Comparison of ENCODE assay signal across 1 cellular context in genomic region chr4:48341776-48342558, GRCh38.
TF ChIP-seq lines count a peak whose summit lies in the region.

No MANE protein-coding gene starts in this region.

TF ChIP-seq in HepG2, 621 proteins besides CTCF, POLR2A, EP300 and RAD21 (continued from another document and continues in another):
- TF ChIP-seq, protein P1, sequence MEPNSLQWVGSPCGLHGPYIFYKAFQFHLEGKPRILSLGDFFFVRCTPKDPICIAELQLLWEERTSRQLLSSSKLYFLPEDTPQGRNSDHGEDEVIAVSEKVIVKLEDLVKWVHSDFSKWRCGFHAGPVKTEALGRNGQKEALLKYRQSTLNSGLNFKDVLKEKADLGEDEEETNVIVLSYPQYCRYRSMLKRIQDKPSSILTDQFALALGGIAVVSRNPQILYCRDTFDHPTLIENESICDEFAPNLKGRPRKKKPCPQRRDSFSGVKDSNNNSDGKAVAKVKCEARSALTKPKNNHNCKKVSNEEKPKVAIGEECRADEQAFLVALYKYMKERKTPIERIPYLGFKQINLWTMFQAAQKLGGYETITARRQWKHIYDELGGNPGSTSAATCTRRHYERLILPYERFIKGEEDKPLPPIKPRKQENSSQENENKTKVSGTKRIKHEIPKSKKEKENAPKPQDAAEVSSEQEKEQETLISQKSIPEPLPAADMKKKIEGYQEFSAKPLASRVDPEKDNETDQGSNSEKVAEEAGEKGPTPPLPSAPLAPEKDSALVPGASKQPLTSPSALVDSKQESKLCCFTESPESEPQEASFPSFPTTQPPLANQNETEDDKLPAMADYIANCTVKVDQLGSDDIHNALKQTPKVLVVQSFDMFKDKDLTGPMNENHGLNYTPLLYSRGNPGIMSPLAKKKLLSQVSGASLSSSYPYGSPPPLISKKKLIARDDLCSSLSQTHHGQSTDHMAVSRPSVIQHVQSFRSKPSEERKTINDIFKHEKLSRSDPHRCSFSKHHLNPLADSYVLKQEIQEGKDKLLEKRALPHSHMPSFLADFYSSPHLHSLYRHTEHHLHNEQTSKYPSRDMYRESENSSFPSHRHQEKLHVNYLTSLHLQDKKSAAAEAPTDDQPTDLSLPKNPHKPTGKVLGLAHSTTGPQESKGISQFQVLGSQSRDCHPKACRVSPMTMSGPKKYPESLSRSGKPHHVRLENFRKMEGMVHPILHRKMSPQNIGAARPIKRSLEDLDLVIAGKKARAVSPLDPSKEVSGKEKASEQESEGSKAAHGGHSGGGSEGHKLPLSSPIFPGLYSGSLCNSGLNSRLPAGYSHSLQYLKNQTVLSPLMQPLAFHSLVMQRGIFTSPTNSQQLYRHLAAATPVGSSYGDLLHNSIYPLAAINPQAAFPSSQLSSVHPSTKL (CRISPR knock-in tag; IDR thresholded peaks at IDR 0.05), result peak; percentile 16; the same call in 1 of the 2 replicates
- TF ChIP-seq CREB1 (IDR thresholded peaks at IDR 0.05) (no peak), CREB1 (CRISPR knock-in tag; IDR thresholded peaks at IDR 0.05) (no peak), YEATS2 (CRISPR knock-in tag; IDR thresholded peaks at IDR 0.05; ENCODE audit: borderline replicate concordance) (0 out of 2 replicates have a peak, but pooled peaks have one; percentile 37), KLF12 (CRISPR knock-in tag; IDR thresholded peaks at IDR 0.05; ENCODE audit: borderline replicate concordance) (no peak), HNRNPLL (IDR thresholded peaks at IDR 0.05; ENCODE audit: low read depth, low read length, poor library complexity, severe bottlenecking) (no peak), THAP9 (CRISPR knock-in tag; IDR thresholded peaks at IDR 0.05; ENCODE audit: borderline replicate concordance) (no peak), TMF1 (CRISPR knock-in tag; IDR thresholded peaks at IDR 0.05; ENCODE audit: low read depth) (no peak), ZSCAN31 (CRISPR knock-in tag; IDR thresholded peaks at IDR 0.05; ENCODE audit: low read depth) (no peak), ZNF724P (CRISPR knock-in tag; IDR thresholded peaks at IDR 0.05; ENCODE audit: borderline replicate concordance) (no peak), RFX5 (IDR thresholded peaks at IDR 0.05; ENCODE audit: low read depth, low read length) (no peak), ZFP36 (IDR thresholded peaks at IDR 0.05; ENCODE audit: borderline replicate concordance, low read depth, low read length, partially characterized antibody) (no peak), HBP1 (CRISPR knock-in tag; IDR thresholded peaks at IDR 0.05; ENCODE audit: low read depth) (no peak), ZIK1 (CRISPR knock-in tag; IDR thresholded peaks at IDR 0.05; ENCODE audit: borderline replicate concordance, low read depth) (no peak), GMEB1 (CRISPR knock-in tag; IDR thresholded peaks at IDR 0.05; ENCODE audit: borderline replicate concordance) (no peak), ZNF780A (CRISPR knock-in tag; IDR thresholded peaks at IDR 0.05) (no peak), ZFX (CRISPR knock-in tag; IDR thresholded peaks at IDR 0.05; ENCODE audit: low read depth) (peak; percentile 84), ZSCAN30 (CRISPR knock-in tag; IDR thresholded peaks at IDR 0.05) (no peak), HNF4A (CRISPR knock-in tag; IDR thresholded peaks at IDR 0.05) (no peak), MXI1 (IDR thresholded peaks at IDR 0.05; ENCODE audit: borderline replicate concordance, low read depth, low read length) (0 out of 3 replicates have a peak, but pooled peaks have one; percentile 11)
- TF ChIP-seq, protein P2, sequence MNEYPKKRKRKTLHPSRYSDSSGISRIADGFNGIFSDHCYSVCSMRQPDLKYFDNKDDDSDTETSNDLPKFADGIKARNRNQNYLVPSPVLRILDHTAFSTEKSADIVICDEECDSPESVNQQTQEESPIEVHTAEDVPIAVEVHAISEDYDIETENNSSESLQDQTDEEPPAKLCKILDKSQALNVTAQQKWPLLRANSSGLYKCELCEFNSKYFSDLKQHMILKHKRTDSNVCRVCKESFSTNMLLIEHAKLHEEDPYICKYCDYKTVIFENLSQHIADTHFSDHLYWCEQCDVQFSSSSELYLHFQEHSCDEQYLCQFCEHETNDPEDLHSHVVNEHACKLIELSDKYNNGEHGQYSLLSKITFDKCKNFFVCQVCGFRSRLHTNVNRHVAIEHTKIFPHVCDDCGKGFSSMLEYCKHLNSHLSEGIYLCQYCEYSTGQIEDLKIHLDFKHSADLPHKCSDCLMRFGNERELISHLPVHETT (CRISPR knock-in tag; conservative IDR thresholded peaks at IDR 0.05), result no peak
- TF ChIP-seq, protein P3, sequence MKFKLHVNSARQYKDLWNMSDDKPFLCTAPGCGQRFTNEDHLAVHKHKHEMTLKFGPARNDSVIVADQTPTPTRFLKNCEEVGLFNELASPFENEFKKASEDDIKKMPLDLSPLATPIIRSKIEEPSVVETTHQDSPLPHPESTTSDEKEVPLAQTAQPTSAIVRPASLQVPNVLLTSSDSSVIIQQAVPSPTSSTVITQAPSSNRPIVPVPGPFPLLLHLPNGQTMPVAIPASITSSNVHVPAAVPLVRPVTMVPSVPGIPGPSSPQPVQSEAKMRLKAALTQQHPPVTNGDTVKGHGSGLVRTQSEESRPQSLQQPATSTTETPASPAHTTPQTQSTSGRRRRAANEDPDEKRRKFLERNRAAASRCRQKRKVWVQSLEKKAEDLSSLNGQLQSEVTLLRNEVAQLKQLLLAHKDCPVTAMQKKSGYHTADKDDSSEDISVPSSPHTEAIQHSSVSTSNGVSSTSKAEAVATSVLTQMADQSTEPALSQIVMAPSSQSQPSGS (CRISPR knock-in tag; IDR thresholded peaks at IDR 0.05), result no peak
- TF ChIP-seq, protein P4, sequence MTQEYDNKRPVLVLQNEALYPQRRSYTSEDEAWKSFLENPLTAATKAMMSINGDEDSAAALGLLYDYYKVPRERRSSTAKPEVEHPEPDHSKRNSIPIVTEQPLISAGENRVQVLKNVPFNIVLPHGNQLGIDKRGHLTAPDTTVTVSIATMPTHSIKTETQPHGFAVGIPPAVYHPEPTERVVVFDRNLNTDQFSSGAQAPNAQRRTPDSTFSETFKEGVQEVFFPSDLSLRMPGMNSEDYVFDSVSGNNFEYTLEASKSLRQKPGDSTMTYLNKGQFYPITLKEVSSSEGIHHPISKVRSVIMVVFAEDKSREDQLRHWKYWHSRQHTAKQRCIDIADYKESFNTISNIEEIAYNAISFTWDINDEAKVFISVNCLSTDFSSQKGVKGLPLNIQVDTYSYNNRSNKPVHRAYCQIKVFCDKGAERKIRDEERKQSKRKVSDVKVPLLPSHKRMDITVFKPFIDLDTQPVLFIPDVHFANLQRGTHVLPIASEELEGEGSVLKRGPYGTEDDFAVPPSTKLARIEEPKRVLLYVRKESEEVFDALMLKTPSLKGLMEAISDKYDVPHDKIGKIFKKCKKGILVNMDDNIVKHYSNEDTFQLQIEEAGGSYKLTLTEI (CRISPR knock-in tag; conservative IDR thresholded peaks at IDR 0.05), result no peak
- TF ChIP-seq, protein P5, sequence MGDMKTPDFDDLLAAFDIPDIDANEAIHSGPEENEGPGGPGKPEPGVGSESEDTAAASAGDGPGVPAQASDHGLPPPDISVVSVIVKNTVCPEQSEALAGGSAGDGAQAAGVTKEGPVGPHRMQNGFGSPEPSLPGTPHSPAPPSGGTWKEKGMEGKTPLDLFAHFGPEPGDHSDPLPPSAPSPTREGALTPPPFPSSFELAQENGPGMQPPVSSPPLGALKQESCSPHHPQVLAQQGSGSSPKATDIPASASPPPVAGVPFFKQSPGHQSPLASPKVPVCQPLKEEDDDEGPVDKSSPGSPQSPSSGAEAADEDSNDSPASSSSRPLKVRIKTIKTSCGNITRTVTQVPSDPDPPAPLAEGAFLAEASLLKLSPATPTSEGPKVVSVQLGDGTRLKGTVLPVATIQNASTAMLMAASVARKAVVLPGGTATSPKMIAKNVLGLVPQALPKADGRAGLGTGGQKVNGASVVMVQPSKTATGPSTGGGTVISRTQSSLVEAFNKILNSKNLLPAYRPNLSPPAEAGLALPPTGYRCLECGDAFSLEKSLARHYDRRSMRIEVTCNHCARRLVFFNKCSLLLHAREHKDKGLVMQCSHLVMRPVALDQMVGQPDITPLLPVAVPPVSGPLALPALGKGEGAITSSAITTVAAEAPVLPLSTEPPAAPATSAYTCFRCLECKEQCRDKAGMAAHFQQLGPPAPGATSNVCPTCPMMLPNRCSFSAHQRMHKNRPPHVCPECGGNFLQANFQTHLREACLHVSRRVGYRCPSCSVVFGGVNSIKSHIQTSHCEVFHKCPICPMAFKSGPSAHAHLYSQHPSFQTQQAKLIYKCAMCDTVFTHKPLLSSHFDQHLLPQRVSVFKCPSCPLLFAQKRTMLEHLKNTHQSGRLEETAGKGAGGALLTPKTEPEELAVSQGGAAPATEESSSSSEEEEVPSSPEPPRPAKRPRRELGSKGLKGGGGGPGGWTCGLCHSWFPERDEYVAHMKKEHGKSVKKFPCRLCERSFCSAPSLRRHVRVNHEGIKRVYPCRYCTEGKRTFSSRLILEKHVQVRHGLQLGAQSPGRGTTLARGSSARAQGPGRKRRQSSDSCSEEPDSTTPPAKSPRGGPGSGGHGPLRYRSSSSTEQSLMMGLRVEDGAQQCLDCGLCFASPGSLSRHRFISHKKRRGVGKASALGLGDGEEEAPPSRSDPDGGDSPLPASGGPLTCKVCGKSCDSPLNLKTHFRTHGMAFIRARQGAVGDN (CRISPR knock-in tag; IDR thresholded peaks at IDR 0.05), result peak; percentile 46; the same call in 1 of the 2 replicates
- TF ChIP-seq, protein P6, sequence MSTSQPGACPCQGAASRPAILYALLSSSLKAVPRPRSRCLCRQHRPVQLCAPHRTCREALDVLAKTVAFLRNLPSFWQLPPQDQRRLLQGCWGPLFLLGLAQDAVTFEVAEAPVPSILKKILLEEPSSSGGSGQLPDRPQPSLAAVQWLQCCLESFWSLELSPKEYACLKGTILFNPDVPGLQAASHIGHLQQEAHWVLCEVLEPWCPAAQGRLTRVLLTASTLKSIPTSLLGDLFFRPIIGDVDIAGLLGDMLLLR (CRISPR knock-in tag; IDR thresholded peaks at IDR 0.05), result no peak
- TF ChIP-seq, protein P7, sequence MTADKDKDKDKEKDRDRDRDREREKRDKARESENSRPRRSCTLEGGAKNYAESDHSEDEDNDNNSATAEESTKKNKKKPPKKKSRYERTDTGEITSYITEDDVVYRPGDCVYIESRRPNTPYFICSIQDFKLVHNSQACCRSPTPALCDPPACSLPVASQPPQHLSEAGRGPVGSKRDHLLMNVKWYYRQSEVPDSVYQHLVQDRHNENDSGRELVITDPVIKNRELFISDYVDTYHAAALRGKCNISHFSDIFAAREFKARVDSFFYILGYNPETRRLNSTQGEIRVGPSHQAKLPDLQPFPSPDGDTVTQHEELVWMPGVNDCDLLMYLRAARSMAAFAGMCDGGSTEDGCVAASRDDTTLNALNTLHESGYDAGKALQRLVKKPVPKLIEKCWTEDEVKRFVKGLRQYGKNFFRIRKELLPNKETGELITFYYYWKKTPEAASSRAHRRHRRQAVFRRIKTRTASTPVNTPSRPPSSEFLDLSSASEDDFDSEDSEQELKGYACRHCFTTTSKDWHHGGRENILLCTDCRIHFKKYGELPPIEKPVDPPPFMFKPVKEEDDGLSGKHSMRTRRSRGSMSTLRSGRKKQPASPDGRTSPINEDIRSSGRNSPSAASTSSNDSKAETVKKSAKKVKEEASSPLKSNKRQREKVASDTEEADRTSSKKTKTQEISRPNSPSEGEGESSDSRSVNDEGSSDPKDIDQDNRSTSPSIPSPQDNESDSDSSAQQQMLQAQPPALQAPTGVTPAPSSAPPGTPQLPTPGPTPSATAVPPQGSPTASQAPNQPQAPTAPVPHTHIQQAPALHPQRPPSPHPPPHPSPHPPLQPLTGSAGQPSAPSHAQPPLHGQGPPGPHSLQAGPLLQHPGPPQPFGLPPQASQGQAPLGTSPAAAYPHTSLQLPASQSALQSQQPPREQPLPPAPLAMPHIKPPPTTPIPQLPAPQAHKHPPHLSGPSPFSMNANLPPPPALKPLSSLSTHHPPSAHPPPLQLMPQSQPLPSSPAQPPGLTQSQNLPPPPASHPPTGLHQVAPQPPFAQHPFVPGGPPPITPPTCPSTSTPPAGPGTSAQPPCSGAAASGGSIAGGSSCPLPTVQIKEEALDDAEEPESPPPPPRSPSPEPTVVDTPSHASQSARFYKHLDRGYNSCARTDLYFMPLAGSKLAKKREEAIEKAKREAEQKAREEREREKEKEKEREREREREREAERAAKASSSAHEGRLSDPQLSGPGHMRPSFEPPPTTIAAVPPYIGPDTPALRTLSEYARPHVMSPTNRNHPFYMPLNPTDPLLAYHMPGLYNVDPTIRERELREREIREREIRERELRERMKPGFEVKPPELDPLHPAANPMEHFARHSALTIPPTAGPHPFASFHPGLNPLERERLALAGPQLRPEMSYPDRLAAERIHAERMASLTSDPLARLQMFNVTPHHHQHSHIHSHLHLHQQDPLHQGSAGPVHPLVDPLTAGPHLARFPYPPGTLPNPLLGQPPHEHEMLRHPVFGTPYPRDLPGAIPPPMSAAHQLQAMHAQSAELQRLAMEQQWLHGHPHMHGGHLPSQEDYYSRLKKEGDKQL (CRISPR knock-in tag; IDR thresholded peaks at IDR 0.05; ENCODE audit: low read depth), result no peak
